Comparison of ENCODE assay signal across 19 cellular contexts in genomic region chr17:73888875-73889274, GRCh38.
"Had no signal": no experiment of that assay in that cellular context is flagged by ENCODE, and none has a peak within 500 bp of the region (broad histone marks: within the 10 kb centered on the region; RNA-seq: fewer than 3 reads in every experiment).

No MANE protein-coding gene starts in this region.

- H3K27ac ChIP-seq: dorsolateral prefrontal cortex, gastrocnemius medialis, neutrophil, pancreas, sigmoid colon, stomach, tibial artery had no signal

- H3K9me3 ChIP-seq: gastrocnemius medialis, neutrophil, pancreas, sigmoid colon had no signal

- H3K4me3 ChIP-seq: dorsolateral prefrontal cortex, gastrocnemius medialis, pancreas, sigmoid colon, stomach, tibial artery had no signal

- DNase-seq: central memory CD4-positive, alpha-beta T cell; dorsolateral prefrontal cortex; effector CD4-positive, alpha-beta T cell; gastrocnemius medialis; hippocampal formation; mesendoderm; midbrain; naive thymus-derived CD4-positive, alpha-beta T cell; pancreas; retina; sigmoid colon; stimulated activated CD4-positive, alpha-beta T cell treated with anti-CD3 and anti-CD28 coated beads, Interleukin-2, amount 100 ng/mL, for 24 hours; stimulated activated CD4-positive, alpha-beta T cell treated with anti-CD3 and anti-CD28 coated beads, Interleukin-4, amount 100 ng/mL, for 24 hours; stimulated activated naive CD4-positive, alpha-beta T cell treated with Interleukin-2 at 50 U/mL for 16 hours; stomach; tibial artery had no signal

- H3K27me3 ChIP-seq: pancreas had no signal

- H3K36me3 ChIP-seq: gastrocnemius medialis, neutrophil, pancreas, sigmoid colon, stomach, tibial artery had no signal

- H3K4me1 ChIP-seq: gastrocnemius medialis, pancreas, sigmoid colon, stomach, tibial artery had no signal

- ATAC-seq: gastrocnemius medialis; left colon; naive thymus-derived CD4-positive, alpha-beta T cell; pancreas; stimulated activated effector memory CD8-positive, alpha-beta T cell treated with anti-CD3 and anti-CD28 coated beads, Interleukin-12 subunit alpha, Interleukin-12 subunit beta, amount 100 ng/mL, for 72 hours had no signal
